26 cellular contexts compared by ENCODE assay signal in genomic region chr9:105158898-105159297, GRCh38.
"Had no signal": no experiment of that assay in that cellular context is flagged by ENCODE, and none has a peak within 500 bp of the region (broad histone marks: within the 10 kb centered on the region; RNA-seq: fewer than 3 reads in every experiment).

No MANE protein-coding gene starts in this region.

- H3K4me3 ChIP-seq: ascending aorta, cardiac muscle cell, colonic mucosa, gastrocnemius medialis, left ventricle myocardium inferior, lung, mucosa of descending colon, spleen, uterus had no signal

- H3K9me3 ChIP-seq: ascending aorta, colonic mucosa, gastrocnemius medialis, left ventricle myocardium inferior, mucosa of descending colon, spleen, uterus had no signal

- H3K36me3 ChIP-seq: ascending aorta, cardiac muscle cell, colonic mucosa, gastrocnemius medialis, left ventricle myocardium inferior, spleen, uterus had no signal

- ATAC-seq: gastrocnemius medialis; natural killer cell treated with Interleukin-12 subunit alpha and Interleukin-12 subunit beta and Interleukin-15 and Interleukin-18, amount 100 ng/mL, for 72 hours; right cardiac atrium had no signal

- H3K27ac ChIP-seq: ascending aorta, cardiac muscle cell, colonic mucosa, epithelial cell of prostate, gastrocnemius medialis, left ventricle myocardium inferior, spleen, uterus had no signal

- FAIRE-seq: endometrium, islet of Langerhans had no signal

- DNase-seq: activated CD4-positive, alpha-beta memory T cell treated with anti-CD3 and anti-CD28 coated beads, Interleukin-2, amount 10 ng/mL, durations not matched to agents 7 days and 5 days; activated CD4-positive, alpha-beta T cell treated with anti-CD3 and anti-CD28 coated beads, Interleukin-2, amount 10 ng/mL, durations not matched to agents 7 days and 5 days; activated CD4-positive, CD25-positive, alpha-beta regulatory T cell treated with anti-CD3 and anti-CD28 coated beads, Interleukin-2, amount 50 U/mL, for 72 hours; activated CD8-positive, alpha-beta memory T cell treated with anti-CD3 and anti-CD28 coated beads, Interleukin-2, amount 50 U/mL, for 48 hours; activated gamma-delta T cell; activated naive CD4-positive, alpha-beta T cell treated with anti-CD3 and anti-CD28 coated beads, Interleukin-2, amount 10 ng/mL, durations not matched to agents 7 days and 5 days; activated naive CD8-positive, alpha-beta T cell treated with anti-CD3 and anti-CD28 coated beads, Interleukin-2, amount 10 ng/mL, durations not matched to agents 7 days and 5 days; activated T-cell treated with anti-CD3 and anti-CD28 coated beads, Interleukin-2, amount 50 U/mL, for 24 hours; cerebellar nuclear complex; colonic mucosa; effector CD8-positive, alpha-beta T cell; gastrocnemius medialis; glutamatergic neuron; left ventricle myocardium inferior; right cardiac atrium; spleen; trophoblast cell; uterus had no signal

- H3K27me3 ChIP-seq: ascending aorta, cardiac muscle cell, colonic mucosa, gastrocnemius medialis, spleen, uterus had no signal

- H3K4me1 ChIP-seq: ascending aorta, colonic mucosa had no signal
